Comparison of ENCODE assay signal across 8 cellular contexts in the genomic region with DNA sequence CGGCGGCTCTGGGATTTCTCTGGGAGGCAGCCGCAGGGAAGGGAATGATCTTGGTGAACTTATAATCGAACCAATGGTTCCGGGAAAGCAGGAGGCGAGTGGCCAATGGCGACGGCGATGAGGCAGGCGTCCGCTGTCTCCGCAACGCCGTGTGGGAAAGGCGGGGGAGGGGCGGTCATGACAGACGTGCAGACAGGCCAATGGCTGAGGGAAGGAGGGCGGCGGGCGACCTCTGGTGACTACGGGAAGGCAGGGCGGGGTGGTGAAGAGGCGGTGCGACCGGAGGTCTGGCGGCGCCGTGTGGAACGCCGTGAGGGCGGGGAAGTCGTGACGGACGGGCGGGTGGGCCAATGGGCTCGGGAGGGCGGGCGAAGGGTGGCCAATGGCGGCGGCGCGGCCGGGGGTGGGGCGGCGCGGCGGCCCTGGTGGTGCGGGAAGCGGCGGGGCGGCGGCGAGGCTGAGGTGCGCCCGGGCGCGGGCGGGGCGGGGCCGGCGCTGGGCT. TPM values are rescaled to one million over a fixed set of nuclear protein-coding genes. Genes with fewer than 3 reads are reported as not detected.
DNase-seq lines count a peak whose midpoint lies in the region; ATAC-seq and TF ChIP-seq lines count a peak whose summit lies in the region.

A gene with protein sequence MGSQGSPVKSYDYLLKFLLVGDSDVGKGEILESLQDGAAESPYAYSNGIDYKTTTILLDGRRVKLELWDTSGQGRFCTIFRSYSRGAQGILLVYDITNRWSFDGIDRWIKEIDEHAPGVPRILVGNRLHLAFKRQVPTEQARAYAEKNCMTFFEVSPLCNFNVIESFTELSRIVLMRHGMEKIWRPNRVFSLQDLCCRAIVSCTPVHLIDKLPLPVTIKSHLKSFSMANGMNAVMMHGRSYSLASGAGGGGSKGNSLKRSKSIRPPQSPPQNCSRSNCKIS (plus strand): TSS at position 409 of the 502 bp plus-strand sequence. CDS start 226 bp downstream, outside the sequence.

- peaks cover 0 to 16% (median 0%) of the 10 kb centered on the region in 9 donors for H3K36me3 ChIP-seq in heart right ventricle
- H3K36me3 ChIP-seq in upper lobe of right lung, result no peaks in the 10 kb centered on the region

- H3K9me3 ChIP-seq in heart right ventricle (no peaks in the 10 kb centered on the region), upper lobe of right lung (no peaks in the 10 kb centered on the region)

- H3K4me3 ChIP-seq in heart right ventricle (peak within 1 kb of the TSS; percentile 81 to 97 (median 92)), upper lobe of right lung (peak within 1 kb of the TSS; percentile 95)

- in situ Hi-C loops in GM13977 (cut with MboI; ENCODE audit: low pct_unique_long_range_greater_than_20kb, low sequenced_read_pairs, unreplicated experiment), result no loop called here

- H3K4me1 ChIP-seq in heart right ventricle (peaks cover 10 to 64% (median 42%) of the 10 kb centered on the region in 9 donors), upper lobe of right lung (peaks cover 56% of the 10 kb centered on the region)

- ATAC-seq in HG02884 (IDR thresholded peaks at IDR 0.05; ENCODE audit: unreplicated experiment) (peak; percentile 57), heart right ventricle (peak; percentile 90 to 98 (median 96)), upper lobe of right lung (peak; percentile 89)

- peak; percentile 100 for DNase-seq in GM13977 (ENCODE audit: low spot score)
- DNase-seq in NCI-H146 treated with DMSO at 0.1 percent for 48 hours (lab: John Stamatoyannopoulos, UW; ENCODE audit: unreplicated experiment), result peak; percentile 97
- DNase-seq in amniotic epithelial cell (ENCODE audit: low read depth), result peak; percentile 96
- peak; percentile 99 for DNase-seq in heart right ventricle
- DNase-seq in posterior vena cava (ENCODE audit: low spot score), result peak; percentile 100
- peak; percentile 100 for DNase-seq in upper lobe of right lung

- intact Hi-C loops in T-helper 1 cell treated with Interleukin-12 subunit alpha and Interleukin-12 subunit beta and Interleukin-4 antibody, amounts not matched to agents 30 ng/mL and 1 ng/mL, for 36 hours (cut with micrococcal nuclease), result loop anchor here (1.0 to 10.0 kb wide), 10 partner anchors 19 to 451 kb away; partner anchors contain the start of genes AXIN1, CAPN15, FAM234A and JMJD8
- intact Hi-C loops in heart right ventricle (cut with DNase I), result loop anchor here in 5 of 10 donors (2.0 to 10.0 kb wide), 8 partner anchors 21 to 165 kb away; partner anchors contain the start of genes METTL26 (in 3 of the 5), RHOT2 (in 2 of the 5), PIGQ (in 1 of the 5) and RAB11FIP3 (in 1 of the 5)
- intact Hi-C loops in posterior vena cava (cut with DNase I), result loop anchor here (2.0 to 5.0 kb wide), 3 partner anchors 43 to 63 kb away; partner anchors contain the start of genes WDR90 (in 1 of the 2) and WFIKKN1 (in 1 of the 2)
- intact Hi-C loops in upper lobe of right lung (cut with DNase I), result no loop called here

- TF ChIP-seq CTCF in GM13977 (IDR thresholded peaks at IDR 0.05; ENCODE audit: extremely low read depth, insufficient read depth, missing control alignments) (peak; percentile 18), heart right ventricle (IDR thresholded peaks at IDR 0.05) (peak in 4 of 9 donors; percentile 11 to 42 (median 26)), upper lobe of right lung (IDR thresholded peaks at IDR 0.05) (peak; percentile 25)

- H3K27ac ChIP-seq in heart right ventricle (peak within 1 kb of the TSS; percentile 80 to 100 (median 99)), upper lobe of right lung (peak within 1 kb of the TSS; percentile 98)

- 1 to 3% methylated on average over 25 to 61 of the region's 61 CpGs for WGBS in heart right ventricle, 2 donors

- H3K27me3 ChIP-seq in heart right ventricle (no peaks in the 10 kb centered on the region), upper lobe of right lung (no peaks in the 10 kb centered on the region)

RNA-seq across cellular contexts. Expression of the gene that starts here (rescaled TPM):
- 16.2 and 17.6 TPM in 2 replicates for total RNA-seq in T-helper 1 cell treated with Interleukin-12 subunit alpha and Interleukin-12 subunit beta and Interleukin-4 antibody, amounts not matched to agents 30 ng/mL and 1 ng/mL, for 36 hours
- total RNA-seq in heart right ventricle (10 to 100 TPM in 9 of 10 donors, 1 to 10 TPM in 1; 9.1 to 16.1 (median 12.1) TPM), posterior vena cava (10 to 100 TPM; 13.0 to 13.6 TPM), upper lobe of right lung (47.6 TPM)
- 10 to 100 TPM; 19.4 to 32.0 TPM for polyA plus RNA-seq in heart right ventricle

Comparison
In these comparisons a context has a peak if more than half of its experiments do, and no peak if none do; other contexts are left out.
1. Peak in every context shown above with its lines: DNase-seq, ATAC-seq, H3K4me3 ChIP-seq and H3K27ac ChIP-seq.